In genomic region chr17:67716405-67716798, GRCh38 we compare ENCODE assay signal across 13 cellular contexts. TPM values are rescaled to one million over a fixed set of nuclear protein-coding genes. Genes with fewer than 3 reads are reported as not detected.
DNase-seq lines count a peak whose midpoint lies in the region; ATAC-seq, FAIRE-seq and TF ChIP-seq lines count a peak whose summit lies in the region.
"Had no signal": no experiment of that assay in that cellular context is flagged by ENCODE, and none has a peak within 500 bp of the region (broad histone marks: within the 10 kb centered on the region; RNA-seq: fewer than 3 reads in every experiment).

No MANE protein-coding gene starts in this region.

- no peaks in the 10 kb centered on the region for H3K9me3 ChIP-seq in CD8-positive, alpha-beta memory T cell (ENCODE audit: low read length)
- H3K9me3 ChIP-seq in HEK293 (ENCODE audit: control insufficient read depth, insufficient read depth, low read depth, low read length) (no peaks in the 10 kb centered on the region), small intestine (ENCODE audit: control insufficient read depth, low read depth) (no peaks in the 10 kb centered on the region)
- H3K9me3 ChIP-seq: gastroesophageal sphincter, sigmoid colon, transverse colon had no signal

- H3K27ac ChIP-seq in CD8-positive, alpha-beta memory T cell (ENCODE audit: low read depth, low read length), result no peak overlapping the region
- H3K27ac ChIP-seq in HEK293 (ENCODE audit: extremely low read depth, low read depth, low read length) (no peak overlapping the region), small intestine (ENCODE audit: low read depth in 1 of 2, low read length in 1 of 2) (no peak overlapping the region)

- FAIRE-seq in small intestine (lab: Jason Lieb, UNC), result no peak

- H3K9me3 Mint-ChIP-seq in CD8-positive, alpha-beta memory T cell, result no peaks in the 10 kb centered on the region
- no peaks in the 10 kb centered on the region for H3K9me3 Mint-ChIP-seq in activated naive CD8-positive, alpha-beta T cell (ENCODE audit: low read depth)
- no peaks in the 10 kb centered on the region for H3K9me3 Mint-ChIP-seq in natural killer cell treated with Interleukin-12 subunit alpha and Interleukin-12 subunit beta and Interleukin-15 and Interleukin-18, amount 100 ng/mL, for 72 hours

- H3K4me3 ChIP-seq in CD8-positive, alpha-beta memory T cell (ENCODE audit: low read length), result no peak overlapping the region
- no peak overlapping the region for H3K4me3 ChIP-seq in HEK293 (ENCODE audit: low read depth, low read length)
- no peak overlapping the region for H3K4me3 ChIP-seq in small intestine (ENCODE audit: low read depth in 1 of 2, low read length in 2 of 2)

- 91 to 95% (median 94%) methylated on average over 6 of the region's 6 CpGs for WGBS in small intestine, 3 donors

- H3K36me3 Mint-ChIP-seq in CD8-positive, alpha-beta memory T cell, result peaks cover 2 to 22% (median 4%) of the 10 kb centered on the region in 3 donors
- H3K36me3 Mint-ChIP-seq in activated naive CD8-positive, alpha-beta T cell, result peaks cover 5% of the 10 kb centered on the region
- peaks cover 6% of the 10 kb centered on the region for H3K36me3 Mint-ChIP-seq in natural killer cell treated with Interleukin-12 subunit alpha and Interleukin-12 subunit beta and Interleukin-15 and Interleukin-18, amount 100 ng/mL, for 72 hours

- H3K4me1 Mint-ChIP-seq in CD8-positive, alpha-beta memory T cell, result peaks cover 21 to 38% (median 24%) of the 10 kb centered on the region in 3 donors
- H3K4me1 Mint-ChIP-seq in activated naive CD8-positive, alpha-beta T cell (ENCODE audit: low read depth), result peaks cover 29% of the 10 kb centered on the region
- H3K4me1 Mint-ChIP-seq in natural killer cell treated with Interleukin-12 subunit alpha and Interleukin-12 subunit beta and Interleukin-15 and Interleukin-18, amount 100 ng/mL, for 72 hours (ENCODE audit: low read depth in 2 of 2), result peaks cover 25 to 26% of the 10 kb centered on the region in 2 donors

- POLR2A ChIA-PET in CD8-positive, alpha-beta memory T cell (lab: Charles Lee), result no interaction called here
- POLR2A ChIA-PET in HEK293 (lab: Yijun Ruan, JAX), result interaction anchor here (0.7 kb wide), 2 partner anchors 251 to 653 kb away, joined by 4 to 6 read pairs; no protein-coding TSS in a partner anchor

- no peak for TF ChIP-seq CTCF in HEK293 (tag by site-specific recombination; IDR thresholded peaks at IDR 0.05)

- H3K4me1 ChIP-seq in CD8-positive, alpha-beta memory T cell (ENCODE audit: insufficient read depth, low read length), result peaks cover 19% of the 10 kb centered on the region
- H3K4me1 ChIP-seq in HEK293 (ENCODE audit: control insufficient read depth, insufficient read depth, low read length) (peaks cover 12% of the 10 kb centered on the region; the same call in 1 of the 2 replicates), small intestine (ENCODE audit: control insufficient read depth in 2 of 2, insufficient read depth in 1 of 2, low read depth in 1 of 2, low read length in 1 of 2) (peaks cover 4 to 6% of the 10 kb centered on the region in 2 donors)

- DNase-seq in CD8-positive, alpha-beta memory T cell, result no peak
- no peak for DNase-seq in natural killer cell treated with Interleukin-12 subunit alpha and Interleukin-12 subunit beta and Interleukin-15 and Interleukin-18, amount 100 ng/mL, for 72 hours (ENCODE audit: low spot score)
- DNase-seq in small intestine, result no peak
- DNase-seq in COLO829 (ENCODE audit: low spot score), result no peak
- DNase-seq in stimulated activated CD4-positive, alpha-beta T cell treated with anti-CD3 and anti-CD28 coated beads, Interleukin-1b, Interleukin-23, amount 100 ng/mL, for 48 hours, result no peak
- DNase-seq: effector CD4-positive, alpha-beta T cell; GOT3; sigmoid colon; transverse colon had no signal

- no peaks in the 10 kb centered on the region for H3K27me3 ChIP-seq in CD8-positive, alpha-beta memory T cell (ENCODE audit: insufficient read depth, low read length, poor library complexity, severe bottlenecking)
- H3K27me3 ChIP-seq in small intestine (ENCODE audit: control insufficient read depth in 2 of 2, insufficient read depth in 2 of 2, low read length in 2 of 2), result no peaks in the 10 kb centered on the region
- H3K27me3 ChIP-seq: gastroesophageal sphincter, sigmoid colon, transverse colon had no signal

- peaks cover 8% of the 10 kb centered on the region for H3K36me3 ChIP-seq in CD8-positive, alpha-beta memory T cell (ENCODE audit: insufficient read depth, low read length)
- H3K36me3 ChIP-seq in HEK293 (ENCODE audit: control insufficient read depth in 2 of 2, insufficient read depth in 1 of 2, low read length in 2 of 2) (peaks cover 18 to 19% of the 10 kb centered on the region in 2 experiments), small intestine (ENCODE audit: control insufficient read depth in 2 of 2, insufficient read depth in 2 of 2, low read length in 2 of 2) (peaks cover 3 to 4% of the 10 kb centered on the region in 2 donors)

- H3K27me3 Mint-ChIP-seq in CD8-positive, alpha-beta memory T cell, result peaks cover 11 to 15% of the 10 kb centered on the region in 2 donors
- H3K27me3 Mint-ChIP-seq in activated naive CD8-positive, alpha-beta T cell, result peaks cover 1% of the 10 kb centered on the region
- peaks cover 0 to 12% of the 10 kb centered on the region in 2 donors for H3K27me3 Mint-ChIP-seq in natural killer cell treated with Interleukin-12 subunit alpha and Interleukin-12 subunit beta and Interleukin-15 and Interleukin-18, amount 100 ng/mL, for 72 hours

- ATAC-seq in natural killer cell treated with Interleukin-12 subunit alpha and Interleukin-12 subunit beta and Interleukin-15 and Interleukin-18, amount 100 ng/mL, for 72 hours, result no peak
- no peak for ATAC-seq in GM19455 (IDR thresholded peaks at IDR 0.05; ENCODE audit: unreplicated experiment)
- ATAC-seq: gastroesophageal sphincter had no signal

- peak overlapping the region in 5 of 8 donors; percentile 27 to 96 (median 46) for H3K27ac Mint-ChIP-seq in CD8-positive, alpha-beta memory T cell
- peak overlapping the region; percentile 100 for H3K27ac Mint-ChIP-seq in activated naive CD8-positive, alpha-beta T cell
- H3K27ac Mint-ChIP-seq in natural killer cell treated with Interleukin-12 subunit alpha and Interleukin-12 subunit beta and Interleukin-15 and Interleukin-18, amount 100 ng/mL, for 72 hours, result peak overlapping the region; percentile 99 to 100

- CTCF ChIA-PET in CD8-positive, alpha-beta memory T cell (lab: Charles Lee), result no interaction called here
- CTCF ChIA-PET in HEK293 (lab: Yijun Ruan, JAX), result interaction anchor here (0.6 to 2.1 kb wide), 4 partner anchors 9 to 308 kb away, joined by 4 to 5 read pairs (median 4); no protein-coding TSS in a partner anchor

- H3K4me3 Mint-ChIP-seq in CD8-positive, alpha-beta memory T cell, result peak overlapping the region in 5 of 7 donors; percentile 38 to 99 (median 99)
- peak overlapping the region; percentile 100 for H3K4me3 Mint-ChIP-seq in activated naive CD8-positive, alpha-beta T cell
- H3K4me3 Mint-ChIP-seq in natural killer cell treated with Interleukin-12 subunit alpha and Interleukin-12 subunit beta and Interleukin-15 and Interleukin-18, amount 100 ng/mL, for 72 hours, result peak overlapping the region; percentile 99

TF ChIP-seq in HEK293, 187 proteins besides CTCF, POLR2A, EP300 and RAD21:
- no peak for TF ChIP-seq SP7 (tag by site-specific recombination; IDR thresholded peaks at IDR 0.05)
- peak; percentile 52; the same call in 1 of the 2 replicates for TF ChIP-seq ZFHX2 (tag by site-specific recombination; conservative IDR thresholded peaks at IDR 0.05)
- TF ChIP-seq ZNF776 (tag by site-specific recombination; IDR thresholded peaks at IDR 0.05; ENCODE audit: borderline replicate concordance), result no peak
- TF ChIP-seq EGR2 (tag by site-specific recombination; IDR thresholded peaks at IDR 0.05; ENCODE audit: low read depth), result peak; percentile 41; the same call in 1 of the 2 replicates
- TF ChIP-seq SP2 (tag by site-specific recombination; IDR thresholded peaks at IDR 0.05), result no peak
- TF ChIP-seq ZBTB7A (tag by site-specific recombination; IDR thresholded peaks at IDR 0.05; ENCODE audit: low read depth), result no peak
- no peak for TF ChIP-seq ZNF404 (tag by site-specific recombination; IDR thresholded peaks at IDR 0.05)
TF ChIP-seq in HEK293: peak in this region for 2.

RNA-seq across cellular contexts. Expression of gene NOL11, which starts 1.3 kb away (rescaled TPM):
- 100 to 1,000 TPM; 106 to 111 TPM for total RNA-seq in CD8-positive, alpha-beta memory T cell
- polyA plus RNA-seq in CD8-positive, alpha-beta memory T cell, result 27.2 TPM
- total RNA-seq in natural killer cell treated with Interleukin-12 subunit alpha and Interleukin-12 subunit beta and Interleukin-15 and Interleukin-18, amount 100 ng/mL, for 72 hours, result 10 to 100 TPM; 65.9 to 86.3 TPM
- polyA plus RNA-seq in small intestine, result 10 to 100 TPM; 21.7 to 27.0 (median 22.4) TPM

Comparison
In these comparisons a context has a peak if more than half of its experiments do, and no peak if none do; other contexts are left out.
1. H3K27ac Mint-ChIP-seq: peak in every context shown above with its lines; median percentile 100 in activated naive CD8-positive, alpha-beta T cell; 100 in natural killer cell treated with Interleukin-12 subunit alpha and Interleukin-12 subunit beta and Interleukin-15 and Interleukin-18, amount 100 ng/mL, for 72 hours; 46 in CD8-positive, alpha-beta memory T cell.